ENCODE assay signal across 8 cellular contexts in genomic region chr12:123001467-123001866, GRCh38.
"Had no signal": no experiment of that assay in that cellular context is flagged by ENCODE, and none has a peak within 500 bp of the region (broad histone marks: within the 10 kb centered on the region; RNA-seq: fewer than 3 reads in every experiment).

No MANE protein-coding gene starts in this region.

- DNase-seq: H9, HCEC 1CT, KBM-7 had no signal

- FAIRE-seq: H1, H54, HepG2 had no signal

- H3K27ac ChIP-seq: HL-60 had no signal

- H3K4me3 ChIP-seq: GM23338 had no signal

- H3K4me2 ChIP-seq: GM23338 had no signal

- ATAC-seq: GM23338, HepG2 had no signal
